ENCODE assay signal across 6 cellular contexts in genomic region chr16:64202571-64202970, GRCh38.
"Had no signal": no experiment of that assay in that cellular context is flagged by ENCODE, and none has a peak within 500 bp of the region (broad histone marks: within the 10 kb centered on the region; RNA-seq: fewer than 3 reads in every experiment).

No MANE protein-coding gene starts in this region.

- H3K4me2 ChIP-seq: GM23338 had no signal

- H3K27ac ChIP-seq: HL-60 had no signal

- H2AFZ ChIP-seq: GM23338 had no signal

- H3K4me3 ChIP-seq: GM23338 had no signal

- ATAC-seq: GM23338, HepG2 had no signal

- DNase-seq: H9, HCEC 1CT, KBM-7 had no signal
